Comparison of ENCODE assay signal across 1 cellular context in the genomic region with DNA sequence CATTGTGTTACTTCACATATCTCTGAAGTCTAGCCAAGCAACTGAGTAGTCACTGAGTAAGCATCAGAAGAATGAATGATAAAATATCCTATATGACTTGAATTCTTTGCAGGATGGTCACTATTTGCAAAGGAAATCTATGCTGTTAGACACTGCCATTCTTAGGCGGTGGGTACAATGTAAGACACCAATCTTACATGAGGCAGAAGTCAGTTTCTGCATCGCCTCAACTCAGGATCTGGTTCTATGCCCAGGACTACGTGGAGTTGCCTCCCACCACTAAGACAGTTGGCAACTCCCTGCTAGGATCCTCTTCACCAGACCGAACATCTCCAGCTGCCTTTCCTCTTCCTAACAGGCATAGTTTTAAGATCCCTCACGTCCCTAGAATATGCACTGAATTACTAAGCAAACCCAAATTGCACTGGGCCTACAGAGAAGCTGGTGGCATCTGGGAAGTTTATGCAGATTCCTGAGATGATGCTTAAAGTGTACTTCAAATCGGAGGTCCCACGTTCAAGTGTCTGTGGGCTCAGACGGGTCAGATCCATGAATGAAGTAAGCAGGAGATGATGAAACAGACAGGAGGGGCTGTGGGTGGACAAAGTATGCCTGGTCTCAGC.
TF ChIP-seq lines count a peak whose summit lies in the region.

No MANE protein-coding gene starts in this region.

TF ChIP-seq in GM23338, 12 proteins besides CTCF, POLR2A, EP300 and RAD21 (continued from another document):
- TF ChIP-seq ZNF462 (CRISPR knock-in tag; IDR thresholded peaks at IDR 0.05) (no peak), EZH2phosphoT487 (IDR thresholded peaks at IDR 0.05; ENCODE audit: unreplicated experiment) (no peak), REST (IDR thresholded peaks at IDR 0.05; ENCODE audit: unreplicated experiment) (no peak), ZNF114 (CRISPR knock-in tag; IDR thresholded peaks at IDR 0.05) (no peak), JUNB (IDR thresholded peaks at IDR 0.05; ENCODE audit: unreplicated experiment) (no peak), ZNF331 (CRISPR knock-in tag; IDR thresholded peaks at IDR 0.05; ENCODE audit: low read depth) (no peak), POLR2AphosphoS5 (IDR thresholded peaks at IDR 0.05; ENCODE audit: low read depth) (no peak), NANOG (IDR thresholded peaks at IDR 0.05; ENCODE audit: borderline replicate concordance) (no peak)
